ENCODE assay signal across 2 cellular contexts in genomic region chr3:56902468-56903159, GRCh38.
TF ChIP-seq lines count a peak whose summit lies in the region.

No MANE protein-coding gene starts in this region.

TF ChIP-seq in GM12878, 131 proteins besides CTCF, POLR2A, EP300 and RAD21 (continued from another document):
- no peak for TF ChIP-seq PKNOX1 (IDR thresholded peaks at IDR 0.05)
- TF ChIP-seq MXI1 (IDR thresholded peaks at IDR 0.05; ENCODE audit: low read depth, low read length): no peak
- 0 out of 2 replicates have a peak, but pooled peaks have one; percentile 32 for TF ChIP-seq FOXM1 (IDR thresholded peaks at IDR 0.05; ENCODE audit: low read depth, low read length)
- TF ChIP-seq, protein P1, sequence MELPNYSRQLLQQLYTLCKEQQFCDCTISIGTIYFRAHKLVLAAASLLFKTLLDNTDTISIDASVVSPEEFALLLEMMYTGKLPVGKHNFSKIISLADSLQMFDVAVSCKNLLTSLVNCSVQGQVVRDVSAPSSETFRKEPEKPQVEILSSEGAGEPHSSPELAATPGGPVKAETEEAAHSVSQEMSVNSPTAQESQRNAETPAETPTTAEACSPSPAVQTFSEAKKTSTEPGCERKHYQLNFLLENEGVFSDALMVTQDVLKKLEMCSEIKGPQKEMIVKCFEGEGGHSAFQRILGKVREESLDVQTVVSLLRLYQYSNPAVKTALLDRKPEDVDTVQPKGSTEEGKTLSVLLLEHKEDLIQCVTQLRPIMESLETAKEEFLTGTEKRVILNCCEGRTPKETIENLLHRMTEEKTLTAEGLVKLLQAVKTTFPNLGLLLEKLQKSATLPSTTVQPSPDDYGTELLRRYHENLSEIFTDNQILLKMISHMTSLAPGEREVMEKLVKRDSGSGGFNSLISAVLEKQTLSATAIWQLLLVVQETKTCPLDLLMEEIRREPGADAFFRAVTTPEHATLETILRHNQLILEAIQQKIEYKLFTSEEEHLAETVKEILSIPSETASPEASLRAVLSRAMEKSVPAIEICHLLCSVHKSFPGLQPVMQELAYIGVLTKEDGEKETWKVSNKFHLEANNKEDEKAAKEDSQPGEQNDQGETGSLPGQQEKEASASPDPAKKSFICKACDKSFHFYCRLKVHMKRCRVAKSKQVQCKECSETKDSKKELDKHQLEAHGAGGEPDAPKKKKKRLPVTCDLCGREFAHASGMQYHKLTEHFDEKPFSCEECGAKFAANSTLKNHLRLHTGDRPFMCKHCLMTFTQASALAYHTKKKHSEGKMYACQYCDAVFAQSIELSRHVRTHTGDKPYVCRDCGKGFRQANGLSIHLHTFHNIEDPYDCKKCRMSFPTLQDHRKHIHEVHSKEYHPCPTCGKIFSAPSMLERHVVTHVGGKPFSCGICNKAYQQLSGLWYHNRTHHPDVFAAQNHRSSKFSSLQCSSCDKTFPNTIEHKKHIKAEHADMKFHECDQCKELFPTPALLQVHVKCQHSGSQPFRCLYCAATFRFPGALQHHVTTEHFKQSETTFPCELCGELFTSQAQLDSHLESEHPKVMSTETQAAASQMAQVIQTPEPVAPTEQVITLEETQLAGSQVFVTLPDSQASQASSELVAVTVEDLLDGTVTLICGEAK (IDR thresholded peaks at IDR 0.05; ENCODE audit: borderline replicate concordance): no peak
- TF ChIP-seq EED (IDR thresholded peaks at IDR 0.05; ENCODE audit: low read depth): peak; percentile 33; the same call in 1 of the 2 replicates
- TF ChIP-seq PAX5 (IDR thresholded peaks at IDR 0.05; ENCODE audit: borderline replicate concordance, low read depth, low read length): no peak

TF ChIP-seq in HEK293T, 16 proteins besides CTCF, POLR2A, EP300 and RAD21 (continued from another document):
- TF ChIP-seq CTBP1 (IDR thresholded peaks at IDR 0.05; ENCODE audit: borderline replicate concordance): no peak
- TF ChIP-seq PKNOX1 (IDR thresholded peaks at IDR 0.05): no peak
